Comparison of ENCODE assay signal across 38 cellular contexts in genomic region chr17:58181796-58182195, GRCh38. TPM values are rescaled to one million over a fixed set of nuclear protein-coding genes. Genes with fewer than 3 reads are reported as not detected.
"Had no signal": no experiment of that assay in that cellular context is flagged by ENCODE, and none has a peak within 500 bp of the region (broad histone marks: within the 10 kb centered on the region; RNA-seq: fewer than 3 reads in every experiment).

No MANE protein-coding gene starts in this region.

- H3K4me1 ChIP-seq: adrenal gland, body of pancreas, breast epithelium had no signal

- H3K4me3 Mint-ChIP-seq: activated B cell treated with CpG ODN at 0.5 μM for 24 hours; activated CD4-positive, alpha-beta memory T cell treated with anti-CD3 and anti-CD28 coated beads for 36 hours; activated CD4-positive, alpha-beta T cell treated with anti-CD3 and anti-CD28 coated beads, Interleukin-2, amount 10 ng/mL, durations not matched to agents 24 days and 14 days; activated CD8-positive, alpha-beta memory T cell treated with anti-CD3 and anti-CD28 coated beads, Interleukin-2, amount 10 ng/mL, durations not matched to agents 7 days and 5 days; activated CD8-positive, alpha-beta T cell treated with anti-CD3 and anti-CD28 coated beads for 36 hours; activated naive CD4-positive, alpha-beta T cell treated with anti-CD3 and anti-CD28 coated beads for 36 hours; activated naive CD8-positive, alpha-beta T cell treated with anti-CD3 and anti-CD28 coated beads for 36 hours; activated T-cell treated with anti-CD3 and anti-CD28 coated beads, Interleukin-2, amount 50 U/mL, for 4 hours; activated T-cell treated with anti-CD3 and anti-CD28 coated beads, Interleukin-2, amount 50 U/mL, for 72 hours; activated T-helper 1 cell treated with anti-CD3 and anti-CD28 coated beads, Interleukin-12 subunit alpha, Interleukin-12 subunit beta, Interleukin-2, Interleukin-4 antibody, amounts not matched to agents 30 ng/mL and 10 ng/mL and 1 ng/mL, durations not matched to agents 14 hours and 24 hours and 36 hours; activated T-helper 17 cell treated with anti-CD3 and anti-CD28 coated beads, Interleukin-2, amount 50 U/mL, for 72 hours; central memory CD8-positive, alpha-beta T cell; T-helper 1 cell treated with Interleukin-12 subunit alpha and Interleukin-12 subunit beta and Interleukin-4 antibody, amounts not matched to agents 30 μg/mL and 1 μg/mL, for 36 hours; T-helper 2 cell treated with Interferon-gamma antibody and Interleukin-4, amounts not matched to agents 5 μg/mL and 100 μg/mL, for 36 hours had no signal

- H3K9me3 Mint-ChIP-seq: activated B cell treated with CpG ODN at 0.5 μM for 24 hours; activated CD4-positive, alpha-beta memory T cell treated with anti-CD3 and anti-CD28 coated beads for 36 hours; activated CD4-positive, alpha-beta T cell treated with anti-CD3 and anti-CD28 coated beads, Interleukin-2, amount 10 ng/mL, durations not matched to agents 24 days and 14 days; activated CD8-positive, alpha-beta T cell treated with anti-CD3 and anti-CD28 coated beads for 36 hours; activated naive CD4-positive, alpha-beta T cell treated with anti-CD3 and anti-CD28 coated beads for 36 hours; activated naive CD4-positive, alpha-beta T cell treated with anti-CD3 and anti-CD28 coated beads, Interleukin-2, amount 50 U/mL, for 72 hours; activated naive CD8-positive, alpha-beta T cell treated with anti-CD3 and anti-CD28 coated beads for 36 hours; activated T-cell treated with anti-CD3 and anti-CD28 coated beads, Interleukin-2, amount 50 U/mL, for 4 hours; activated T-cell treated with anti-CD3 and anti-CD28 coated beads, Interleukin-2, amount 50 U/mL, for 72 hours; activated T-helper 1 cell treated with anti-CD3 and anti-CD28 coated beads, Interleukin-12 subunit alpha, Interleukin-12 subunit beta, Interleukin-2, Interleukin-4 antibody, amounts not matched to agents 30 ng/mL and 10 ng/mL and 1 ng/mL, durations not matched to agents 14 hours and 24 hours and 36 hours; activated T-helper 17 cell treated with anti-CD3 and anti-CD28 coated beads, Interleukin-2, amount 50 U/mL, for 72 hours; central memory CD8-positive, alpha-beta T cell; T-helper 1 cell treated with Interleukin-12 subunit alpha and Interleukin-12 subunit beta and Interleukin-4 antibody, amounts not matched to agents 30 μg/mL and 1 μg/mL, for 36 hours; T-helper 2 cell treated with Interferon-gamma antibody and Interleukin-4, amounts not matched to agents 5 μg/mL and 100 μg/mL, for 36 hours had no signal

- H3K27me3 ChIP-seq: adrenal gland, body of pancreas, brain microvascular endothelial cell had no signal

- H3K27ac Mint-ChIP-seq: activated B cell treated with CpG ODN at 0.5 μM for 24 hours; activated CD4-positive, alpha-beta memory T cell treated with anti-CD3 and anti-CD28 coated beads for 36 hours; activated CD4-positive, alpha-beta T cell treated with anti-CD3 and anti-CD28 coated beads, Interleukin-2, amount 10 ng/mL, durations not matched to agents 24 days and 14 days; activated CD8-positive, alpha-beta memory T cell treated with anti-CD3 and anti-CD28 coated beads, Interleukin-2, amount 10 ng/mL, durations not matched to agents 7 days and 5 days; activated CD8-positive, alpha-beta T cell treated with anti-CD3 and anti-CD28 coated beads for 36 hours; activated naive CD4-positive, alpha-beta T cell treated with anti-CD3 and anti-CD28 coated beads for 36 hours; activated naive CD4-positive, alpha-beta T cell treated with anti-CD3 and anti-CD28 coated beads, Interleukin-2, amount 50 U/mL, for 72 hours; activated naive CD8-positive, alpha-beta T cell treated with anti-CD3 and anti-CD28 coated beads for 36 hours; activated T-cell treated with anti-CD3 and anti-CD28 coated beads, Interleukin-2, amount 50 U/mL, for 72 hours; activated T-helper 1 cell treated with anti-CD3 and anti-CD28 coated beads, Interleukin-12 subunit alpha, Interleukin-12 subunit beta, Interleukin-2, Interleukin-4 antibody, amounts not matched to agents 30 ng/mL and 10 ng/mL and 1 ng/mL, durations not matched to agents 14 hours and 24 hours and 36 hours; activated T-helper 17 cell treated with anti-CD3 and anti-CD28 coated beads, Interleukin-2, amount 50 U/mL, for 72 hours; T-helper 1 cell treated with Interleukin-12 subunit alpha and Interleukin-12 subunit beta and Interleukin-4 antibody, amounts not matched to agents 30 μg/mL and 1 μg/mL, for 36 hours; T-helper 2 cell treated with Interferon-gamma antibody and Interleukin-4, amounts not matched to agents 5 μg/mL and 100 μg/mL, for 36 hours had no signal

- H3K4me3 ChIP-seq: adrenal gland, body of pancreas, breast epithelium had no signal

- DNase-seq: activated B cell treated with CpG ODN at 0.5 μM for 24 hours; activated CD4-positive, alpha-beta memory T cell treated with anti-CD3 and anti-CD28 coated beads for 36 hours; activated CD4-positive, alpha-beta T cell treated with anti-CD3 and anti-CD28 coated beads for 4 hours; activated CD4-positive, alpha-beta T cell treated with anti-CD3 and anti-CD28 coated beads, Interleukin-2, amount 10 ng/mL, durations not matched to agents 24 days and 14 days; activated CD4-positive, alpha-beta T cell treated with anti-CD3 and anti-CD28 coated beads, Interleukin-2, amount 50 U/mL, for 1 hour; activated CD4-positive, alpha-beta T cell treated with anti-CD3 and anti-CD28 coated beads, Interleukin-2, amount 50 U/mL, for 4 hours; activated CD4-positive, CD25-positive, alpha-beta regulatory T cell treated with anti-CD3 and anti-CD28 coated beads, Interleukin-2, amount 50 U/mL, for 72 hours; activated CD8-positive, alpha-beta memory T cell treated with anti-CD3 and anti-CD28 coated beads, Interleukin-2, amount 10 ng/mL, durations not matched to agents 7 days and 5 days; activated CD8-positive, alpha-beta T cell treated with anti-CD3 and anti-CD28 coated beads for 36 hours; activated effector memory CD4-positive, alpha-beta T cell treated with anti-CD3 and anti-CD28 coated beads, Interleukin-2, amount 50 U/mL, for 16 hours; activated gamma-delta T cell treated with Interleukin-2 at 50 U/mL for 16 hours; activated naive CD4-positive, alpha-beta T cell; activated naive CD4-positive, alpha-beta T cell treated with anti-CD3 and anti-CD28 coated beads for 36 hours; activated naive CD4-positive, alpha-beta T cell treated with anti-CD3 and anti-CD28 coated beads, Interleukin-2, amount 50 U/mL, for 16 hours; activated naive CD8-positive, alpha-beta T cell treated with anti-CD3 and anti-CD28 coated beads for 36 hours; activated T-cell treated with anti-CD3 and anti-CD28 coated beads for 4 hours; activated T-cell treated with anti-CD3 and anti-CD28 coated beads, Interleukin-2, amount 50 U/mL, for 1 hour; activated T-cell treated with anti-CD3 and anti-CD28 coated beads, Interleukin-2, amount 50 U/mL, for 4 hours; activated T-cell treated with anti-CD3 and anti-CD28 coated beads, Interleukin-2, amount 50 U/mL, for 72 hours; adrenal gland; amniotic stem cell; aorta; body of pancreas; brain microvascular endothelial cell; T-helper 1 cell; T-helper 2 cell; T-helper 9 cell had no signal

- H3K27me3 Mint-ChIP-seq: activated CD4-positive, alpha-beta T cell treated with anti-CD3 and anti-CD28 coated beads, Interleukin-2, amount 10 ng/mL, durations not matched to agents 24 days and 14 days; activated CD8-positive, alpha-beta T cell treated with anti-CD3 and anti-CD28 coated beads for 36 hours; activated naive CD8-positive, alpha-beta T cell treated with anti-CD3 and anti-CD28 coated beads for 36 hours; activated T-helper 17 cell treated with anti-CD3 and anti-CD28 coated beads, Interleukin-2, amount 50 U/mL, for 72 hours had no signal

- H3K4me1 Mint-ChIP-seq: activated naive CD8-positive, alpha-beta T cell treated with anti-CD3 and anti-CD28 coated beads for 36 hours; activated T-helper 17 cell treated with anti-CD3 and anti-CD28 coated beads, Interleukin-2, amount 50 U/mL, for 72 hours had no signal

- H3K36me3 Mint-ChIP-seq: activated CD4-positive, alpha-beta memory T cell treated with anti-CD3 and anti-CD28 coated beads for 36 hours; activated CD8-positive, alpha-beta memory T cell treated with anti-CD3 and anti-CD28 coated beads, Interleukin-2, amount 10 ng/mL, durations not matched to agents 7 days and 5 days; activated naive CD4-positive, alpha-beta T cell treated with anti-CD3 and anti-CD28 coated beads, Interleukin-2, amount 50 U/mL, for 72 hours; activated naive CD8-positive, alpha-beta T cell treated with anti-CD3 and anti-CD28 coated beads for 36 hours had no signal

- H3K36me3 ChIP-seq: adrenal gland, brain microvascular endothelial cell, breast epithelium had no signal

- H3K27ac ChIP-seq: adrenal gland, body of pancreas, brain microvascular endothelial cell, breast epithelium, VCaP had no signal

- H3K9me3 ChIP-seq: adrenal gland, body of pancreas, breast epithelium had no signal

RNA-seq across cellular contexts. Expression of gene EPX, which starts 10.7 kb away (rescaled TPM):
- total RNA-seq: activated B cell treated with CpG ODN at 0.5 μM for 24 hours; activated CD4-positive, alpha-beta memory T cell treated with anti-CD3 and anti-CD28 coated beads for 36 hours; activated CD4-positive, alpha-beta T cell treated with anti-CD3 and anti-CD28 coated beads, Interleukin-2, amount 10 ng/mL, durations not matched to agents 24 days and 14 days; activated CD8-positive, alpha-beta memory T cell treated with anti-CD3 and anti-CD28 coated beads, Interleukin-2, amount 10 ng/mL, durations not matched to agents 7 days and 5 days; activated CD8-positive, alpha-beta T cell treated with anti-CD3 and anti-CD28 coated beads for 36 hours; activated naive CD4-positive, alpha-beta T cell treated with anti-CD3 and anti-CD28 coated beads for 36 hours; activated naive CD4-positive, alpha-beta T cell treated with anti-CD3 and anti-CD28 coated beads, Interleukin-2, amount 50 U/mL, for 72 hours; activated naive CD8-positive, alpha-beta T cell treated with anti-CD3 and anti-CD28 coated beads for 36 hours; activated T-cell treated with anti-CD3 and anti-CD28 coated beads, Interleukin-2, amount 50 U/mL, for 4 hours; activated T-cell treated with anti-CD3 and anti-CD28 coated beads, Interleukin-2, amount 50 U/mL, for 72 hours; activated T-helper 1 cell treated with anti-CD3 and anti-CD28 coated beads, Interleukin-12 subunit alpha, Interleukin-12 subunit beta, Interleukin-2, Interleukin-4 antibody, amounts not matched to agents 30 ng/mL and 10 ng/mL and 1 ng/mL, durations not matched to agents 14 hours and 24 hours and 36 hours; activated T-helper 17 cell treated with anti-CD3 and anti-CD28 coated beads, Interleukin-2, amount 50 U/mL, for 72 hours; adrenal gland; aorta; astrocyte; body of pancreas; breast epithelium; cardiac septum; chondrocyte had no signal
- polyA plus RNA-seq: adrenal gland, aorta had no signal

RNA-seq across cellular contexts. Expression of gene OR4D2, which starts 15.0 kb away (rescaled TPM):
- total RNA-seq: activated B cell treated with CpG ODN at 0.5 μM for 24 hours; activated CD4-positive, alpha-beta memory T cell treated with anti-CD3 and anti-CD28 coated beads for 36 hours; activated CD4-positive, alpha-beta T cell treated with anti-CD3 and anti-CD28 coated beads, Interleukin-2, amount 10 ng/mL, durations not matched to agents 24 days and 14 days; activated CD8-positive, alpha-beta memory T cell treated with anti-CD3 and anti-CD28 coated beads, Interleukin-2, amount 10 ng/mL, durations not matched to agents 7 days and 5 days; activated CD8-positive, alpha-beta T cell treated with anti-CD3 and anti-CD28 coated beads for 36 hours; activated naive CD4-positive, alpha-beta T cell treated with anti-CD3 and anti-CD28 coated beads for 36 hours; activated naive CD4-positive, alpha-beta T cell treated with anti-CD3 and anti-CD28 coated beads, Interleukin-2, amount 50 U/mL, for 72 hours; activated naive CD8-positive, alpha-beta T cell treated with anti-CD3 and anti-CD28 coated beads for 36 hours; activated T-cell treated with anti-CD3 and anti-CD28 coated beads, Interleukin-2, amount 50 U/mL, for 4 hours; activated T-cell treated with anti-CD3 and anti-CD28 coated beads, Interleukin-2, amount 50 U/mL, for 72 hours; activated T-helper 1 cell treated with anti-CD3 and anti-CD28 coated beads, Interleukin-12 subunit alpha, Interleukin-12 subunit beta, Interleukin-2, Interleukin-4 antibody, amounts not matched to agents 30 ng/mL and 10 ng/mL and 1 ng/mL, durations not matched to agents 14 hours and 24 hours and 36 hours; activated T-helper 17 cell treated with anti-CD3 and anti-CD28 coated beads, Interleukin-2, amount 50 U/mL, for 72 hours; adrenal gland; aorta; astrocyte; body of pancreas; breast epithelium; cardiac septum; chondrocyte had no signal
- polyA plus RNA-seq: adrenal gland, aorta had no signal

RNA-seq across cellular contexts. Expression of gene OR4D1, which starts 33.6 kb away (rescaled TPM):
- total RNA-seq: activated B cell treated with CpG ODN at 0.5 μM for 24 hours, adrenal gland, aorta, astrocyte, body of pancreas, breast epithelium, cardiac septum, chondrocyte had no signal
- polyA plus RNA-seq: aorta had no signal

RNA-seq across cellular contexts. Expression of gene LPO, which starts 56.6 kb away (rescaled TPM):
- total RNA-seq: activated B cell treated with CpG ODN at 0.5 μM for 24 hours; activated CD4-positive, alpha-beta memory T cell treated with anti-CD3 and anti-CD28 coated beads for 36 hours; activated CD4-positive, alpha-beta T cell treated with anti-CD3 and anti-CD28 coated beads, Interleukin-2, amount 10 ng/mL, durations not matched to agents 24 days and 14 days; activated CD8-positive, alpha-beta memory T cell treated with anti-CD3 and anti-CD28 coated beads, Interleukin-2, amount 10 ng/mL, durations not matched to agents 7 days and 5 days; activated CD8-positive, alpha-beta T cell treated with anti-CD3 and anti-CD28 coated beads for 36 hours; activated naive CD4-positive, alpha-beta T cell treated with anti-CD3 and anti-CD28 coated beads for 36 hours; activated naive CD8-positive, alpha-beta T cell treated with anti-CD3 and anti-CD28 coated beads for 36 hours; activated T-helper 1 cell treated with anti-CD3 and anti-CD28 coated beads, Interleukin-12 subunit alpha, Interleukin-12 subunit beta, Interleukin-2, Interleukin-4 antibody, amounts not matched to agents 30 ng/mL and 10 ng/mL and 1 ng/mL, durations not matched to agents 14 hours and 24 hours and 36 hours; adrenal gland; aorta; astrocyte; body of pancreas; cardiac septum; chondrocyte had no signal
- polyA plus RNA-seq: aorta had no signal
